ENCODE assay signal across 8 cellular contexts in genomic region chr22:29073618-29074275, GRCh38. TPM values are rescaled to one million over a fixed set of nuclear protein-coding genes. Genes with fewer than 3 reads are reported as not detected.
DNase-seq lines count a peak whose midpoint lies in the region; ATAC-seq, FAIRE-seq and TF ChIP-seq lines count a peak whose summit lies in the region.

No MANE protein-coding gene starts in this region.

- peak overlapping the region; percentile 68 for H2AFZ ChIP-seq in endothelial cell of umbilical vein (ENCODE audit: low read depth, low read length)

- no TSS peak for BruUV-seq in endothelial cell of umbilical vein (replicated peaks; lab: Mats Ljungman, UMichigan)

- no peak overlapping the region for H3K27ac ChIP-seq in WERI-Rb-1
- H3K27ac ChIP-seq in endothelial cell of umbilical vein (ENCODE audit: insufficient read depth, low read depth, low read length), result no peak overlapping the region
- H3K27ac ChIP-seq in muscle layer of colon (ENCODE audit: low read depth, low read length), result peak overlapping the region; percentile 30
- no peak overlapping the region for H3K27ac ChIP-seq in aorta (ENCODE audit: low read depth in 1 of 2, low read length in 2 of 2)

- H3K36me3 ChIP-seq in WERI-Rb-1, result no peaks in the 10 kb centered on the region
- H3K36me3 ChIP-seq in endothelial cell of umbilical vein (ENCODE audit: control insufficient read depth in 2 of 2, extremely low read depth in 1 of 2, insufficient read depth in 2 of 2, low read length in 2 of 2), result no peaks in the 10 kb centered on the region
- no peaks in the 10 kb centered on the region for H3K36me3 ChIP-seq in muscle layer of colon (ENCODE audit: insufficient read depth, low read length)
- H3K36me3 ChIP-seq in aorta (ENCODE audit: control insufficient read depth in 1 of 2, insufficient read depth in 2 of 2, low read length in 1 of 2), result no peaks in the 10 kb centered on the region

- no peak for FAIRE-seq in endothelial cell of umbilical vein (lab: Jason Lieb, UNC)
- no peak for FAIRE-seq in GM19239 (lab: Jason Lieb, UNC)

- 6% methylated on average over 46 to 53 of the region's 53 CpGs for WGBS in aorta, 2 donors

- H3K79me2 ChIP-seq in endothelial cell of umbilical vein (ENCODE audit: control insufficient read depth, insufficient read depth, low read length), result no peaks in the 10 kb centered on the region

- DNase-seq in GM12864 (ENCODE audit: low read depth) (no peak), WERI-Rb-1 (no peak), endothelial cell of umbilical vein (ENCODE audit: low read depth, low spot score) (no peak), aorta (peak; percentile 56 to 87), GM19239 (ENCODE audit: insufficient read length, low spot score) (no peak)

- H3K9me1 ChIP-seq in endothelial cell of umbilical vein (replicated peaks; ENCODE audit: control insufficient read depth, extremely low read depth, insufficient read depth, low read length), result no peaks in the 10 kb centered on the region

- CTCF ChIA-PET in endothelial cell of umbilical vein (lab: Charles Lee), result interaction anchor here (0.7 kb wide), 1 partner anchor 29 kb away, joined by 3 read pairs; no protein-coding TSS in a partner anchor

- POLR2A ChIA-PET in endothelial cell of umbilical vein (lab: Charles Lee), result no interaction called here

- H3K4me1 ChIP-seq in endothelial cell of umbilical vein (ENCODE audit: control insufficient read depth, extremely low read depth, insufficient read depth, low read length), result peaks cover 8% of the 10 kb centered on the region
- H3K4me1 ChIP-seq in muscle layer of colon (ENCODE audit: insufficient read depth, low read length), result peaks cover 18% of the 10 kb centered on the region
- no peaks in the 10 kb centered on the region for H3K4me1 ChIP-seq in aorta (ENCODE audit: control insufficient read depth in 1 of 2, insufficient read depth in 2 of 2, low read length in 2 of 2)

- intact Hi-C loops in endothelial cell of umbilical vein (cut with micrococcal nuclease), result no loop called here
- intact Hi-C loops in aorta (cut with DNase I), result no loop called here

- ATAC-seq in aorta (ENCODE audit: low FRiP score) (peak; percentile 72), HG02642 (IDR thresholded peaks at IDR 0.05; ENCODE audit: poor library complexity, unreplicated experiment) (no peak), GM18498 (IDR thresholded peaks at IDR 0.05; ENCODE audit: unreplicated experiment) (no peak)

- TF ChIP-seq POLR2A in endothelial cell of umbilical vein (IDR thresholded peaks at IDR 0.05; ENCODE audit: low read depth, low read length), result no peak

- dilution Hi-C loops in endothelial cell of umbilical vein (cut with MboI; ENCODE audit: extremely low pct_ligation_motif_present, low sequenced_read_pairs), result no loop called here

- H3K27me3 ChIP-seq in WERI-Rb-1 (ENCODE audit: insufficient read depth, low read depth, severe bottlenecking) (no peaks in the 10 kb centered on the region), endothelial cell of umbilical vein (ENCODE audit: control insufficient read depth in 2 of 2, insufficient read depth in 2 of 2, low read length in 2 of 2) (peaks cover 41 to 42% of the 10 kb centered on the region in 2 experiments), muscle layer of colon (ENCODE audit: control insufficient read depth in 1 of 2, insufficient read depth in 2 of 2, low read length in 2 of 2) (no peaks in the 10 kb centered on the region), aorta (ENCODE audit: control insufficient read depth in 1 of 2, insufficient read depth in 2 of 2, low read length in 1 of 2) (no peaks in the 10 kb centered on the region)

- H3K4me3 ChIP-seq in GM12864 (ENCODE audit: low read depth, low read length) (peak overlapping the region; percentile 31; the same call in 1 of the 2 replicates), WERI-Rb-1 (ENCODE audit: low read depth, low read length) (peak overlapping the region; percentile 53), endothelial cell of umbilical vein (replicated peaks in 1 of 3; ENCODE audit: insufficient read depth in 1 of 3, low read depth in 1 of 3, low read length in 3 of 3) (no peak overlapping the region), muscle layer of colon (ENCODE audit: low read depth in 1 of 2, low read length in 2 of 2) (peak overlapping the region; percentile 31 to 70), aorta (ENCODE audit: low read length in 2 of 2) (peak overlapping the region; percentile 57 to 98)

- no peak overlapping the region for H3K9ac ChIP-seq in endothelial cell of umbilical vein (replicated peaks; ENCODE audit: extremely low read depth, insufficient read depth, low read length)
- H3K9ac ChIP-seq in muscle layer of colon (ENCODE audit: low read length), result no peak overlapping the region

- H3K9me3 ChIP-seq in WERI-Rb-1 (ENCODE audit: severe bottlenecking) (peaks cover 2% of the 10 kb centered on the region), endothelial cell of umbilical vein (replicated peaks; ENCODE audit: control insufficient read depth, insufficient read depth, low read length) (no peaks in the 10 kb centered on the region), muscle layer of colon (ENCODE audit: low read length) (no peaks in the 10 kb centered on the region), aorta (ENCODE audit: control insufficient read depth, low read length) (no peaks in the 10 kb centered on the region)

- H4K20me1 ChIP-seq in endothelial cell of umbilical vein (replicated peaks; ENCODE audit: control insufficient read depth, extremely low read depth, insufficient read depth, low read length), result no peaks in the 10 kb centered on the region

- peak overlapping the region; percentile 55 for H3K4me2 ChIP-seq in endothelial cell of umbilical vein (ENCODE audit: insufficient read depth, low read length)

- TF ChIP-seq CTCF in GM12864 (IDR thresholded peaks at IDR 0.05; ENCODE audit: low read depth, low read length, missing control alignments) (no peak), WERI-Rb-1 (IDR thresholded peaks at IDR 0.05; ENCODE audit: low read depth, low read length) (no peak), endothelial cell of umbilical vein (IDR thresholded peaks at IDR 0.05; ENCODE audit: extremely low read depth in 1 of 2, insufficient read depth in 1 of 2, low read depth in 1 of 2, low read length in 2 of 2) (no peak)

TF ChIP-seq in endothelial cell of umbilical vein, 7 proteins besides CTCF, POLR2A, EP300 and RAD21:
- peak; percentile 91 for TF ChIP-seq EZH2 (IDR thresholded peaks at IDR 0.05; ENCODE audit: borderline replicate concordance, low read depth, low read length, severe bottlenecking)
- TF ChIP-seq MAX (IDR thresholded peaks at IDR 0.05; ENCODE audit: insufficient read depth, insufficient read length), result no peak

RNA-seq across cellular contexts. Expression of gene KREMEN1, which starts 0.9 kb away (rescaled TPM):
- total RNA-seq in endothelial cell of umbilical vein (0.99 and 1.1 TPM in 2 replicates), aorta (10 to 100 TPM; 13.4 to 19.1 TPM)
- polyA plus RNA-seq in endothelial cell of umbilical vein (0.58 and 0.81 TPM in 2 replicates), aorta (1 to 10 TPM; 1.9 to 3.6 TPM)
- polyA plus RNA-seq in endothelial cell of umbilical vein (2011; cell fraction: cytosol; rRNA removed), result 0.32 and 0.39 TPM in 2 replicates
- polyA plus RNA-seq in endothelial cell of umbilical vein (2011; cell fraction: nucleus; rRNA removed), result 0.24 and 0.46 TPM in 2 replicates
- 0.47 and 1.2 TPM in 2 replicates for polyA plus RNA-seq in endothelial cell of umbilical vein (2012)
- 0.24 and 0.47 TPM in 2 replicates for polyA minus RNA-seq in endothelial cell of umbilical vein
- 0.41 TPM for polyA minus RNA-seq in endothelial cell of umbilical vein (2011; cell fraction: cytosol; rRNA and poly(A)+ RNA removed)
- 0.05 and 0.10 TPM in 2 replicates for polyA minus RNA-seq in endothelial cell of umbilical vein (2011; cell fraction: nucleus; rRNA and poly(A)+ RNA removed)

RNA-seq across cellular contexts. Expression of gene C22orf31, which starts 12.1 kb away (rescaled TPM):
- total RNA-seq in endothelial cell of umbilical vein (not detected in 2 replicates), aorta (not detected)
- polyA plus RNA-seq in endothelial cell of umbilical vein (not detected in 2 replicates), aorta (not detected)
- polyA plus RNA-seq in endothelial cell of umbilical vein (2011; cell fraction: cytosol; rRNA removed), result not detected in 2 replicates
- not detected in 2 replicates for polyA plus RNA-seq in endothelial cell of umbilical vein (2011; cell fraction: nucleus; rRNA removed)
- polyA plus RNA-seq in endothelial cell of umbilical vein (2012), result not detected in 2 replicates
- not detected in 2 replicates for polyA minus RNA-seq in endothelial cell of umbilical vein
- polyA minus RNA-seq in endothelial cell of umbilical vein (2011; cell fraction: cytosol; rRNA and poly(A)+ RNA removed), result not detected
- not detected in 2 replicates for polyA minus RNA-seq in endothelial cell of umbilical vein (2011; cell fraction: nucleus; rRNA and poly(A)+ RNA removed)

Comparison
In these comparisons a context has a peak if more than half of its experiments do, and no peak if none do; other contexts are left out.
1. DNase-seq: peak in aorta (2 of 2); none in GM12864 (single experiment), WERI-Rb-1 (single experiment), endothelial cell of umbilical vein (single experiment) and GM19239 (single experiment).
2. H3K4me3 ChIP-seq: peak in GM12864 (single experiment), WERI-Rb-1 (single experiment), muscle layer of colon (2 of 2) and aorta (2 of 2); none in endothelial cell of umbilical vein (0 of 3).